14 cellular contexts compared by ENCODE assay signal in genomic region chr12:70002097-70002911, GRCh38.
DNase-seq lines count a peak whose midpoint lies in the region; ATAC-seq and TF ChIP-seq lines count a peak whose summit lies in the region.
"Had no signal": no experiment of that assay in that cellular context is flagged by ENCODE, and none has a peak within 500 bp of the region (broad histone marks: within the 10 kb centered on the region; RNA-seq: fewer than 3 reads in every experiment).

No MANE protein-coding gene starts in this region.

- no peaks in the 10 kb centered on the region for H3K79me1 ChIP-seq in mesenchymal stem cell (replicated peaks; ENCODE audit: low read length, poor library complexity, severe bottlenecking)

- H3K4me1 ChIP-seq in mesenchymal stem cell (ENCODE audit: control insufficient read depth, insufficient read depth, low read depth, low read length) = peaks cover 6% of the 10 kb centered on the region
- peaks cover 7% of the 10 kb centered on the region for H3K4me1 ChIP-seq in testis
- H3K4me1 ChIP-seq: BLaER1 had no signal

- no peak overlapping the region for H3K4ac ChIP-seq in mesenchymal stem cell (ENCODE audit: low read depth in 1 of 2, low read length in 2 of 2)

- peak; percentile 35 for DNase-seq in MG63
- DNase-seq in mesenchymal stem cell = peak; percentile 24
- DNase-seq in testis = peak; percentile 60
- no peak for DNase-seq in D341Med (ENCODE audit: low spot score)
- DNase-seq in 8988T = no peak
- DNase-seq in activated CD4-positive, alpha-beta T cell treated with anti-CD3 and anti-CD28 coated beads, Interleukin-2, amount 50 U/mL, for 48 hours = no peak
- DNase-seq: activated naive CD4-positive, alpha-beta T cell treated with anti-CD3 and anti-CD28 coated beads for 36 hours; DMS79 treated with DMSO at 0.1 percent for 48 hours; effector memory CD8-positive, alpha-beta T cell; SK-N-SH had no signal

- peak overlapping the region; percentile 5 to 61 for H3K18ac ChIP-seq in mesenchymal stem cell (ENCODE audit: low read depth in 1 of 2, low read length in 2 of 2)

- no peak overlapping the region for H2BK120ac ChIP-seq in mesenchymal stem cell (ENCODE audit: low read depth, low read length)

- peak overlapping the region in 1 of 2 experiments; percentile 45 for H2BK12ac ChIP-seq in mesenchymal stem cell (ENCODE audit: low read length in 2 of 2)

- H3K4me2 ChIP-seq in mesenchymal stem cell (ENCODE audit: low read length, poor library complexity, severe bottlenecking) = no peak overlapping the region
- H3K4me2 ChIP-seq: BLaER1, SK-N-SH had no signal

- ATAC-seq in esophagus mucosa = peak; percentile 46
- ATAC-seq in GM21825 (IDR thresholded peaks at IDR 0.05; ENCODE audit: unreplicated experiment) = no peak
- ATAC-seq: effector memory CD8-positive, alpha-beta T cell had no signal

- H4K8ac ChIP-seq in mesenchymal stem cell (ENCODE audit: low read length) = no peak overlapping the region

- no peak overlapping the region for H2AFZ ChIP-seq in mesenchymal stem cell (ENCODE audit: low read depth, low read length)

- H2BK15ac ChIP-seq in mesenchymal stem cell (ENCODE audit: low read depth, poor library complexity, severe bottlenecking) = no peak overlapping the region

- 78% methylated on average over 3 of the region's 3 CpGs for WGBS in mesenchymal stem cell
- WGBS in testis, 2 donors = 42 to 68% methylated on average over 3 of the region's 3 CpGs

- no peak overlapping the region for H3K23ac ChIP-seq in mesenchymal stem cell (ENCODE audit: low read length in 2 of 2)

- no peak overlapping the region for H4K91ac ChIP-seq in mesenchymal stem cell (ENCODE audit: low read length)

- TF ChIP-seq POLR2A in testis (IDR thresholded peaks at IDR 0.05) = no peak

- H3K36me3 ChIP-seq in MG63 (no peaks in the 10 kb centered on the region), mesenchymal stem cell (ENCODE audit: control insufficient read depth in 1 of 2, insufficient read depth in 2 of 2, low read depth in 1 of 2, low read length in 2 of 2) (no peaks in the 10 kb centered on the region), testis (ENCODE audit: low read depth, missing control alignments) (no peaks in the 10 kb centered on the region)
- H3K36me3 ChIP-seq: BLaER1 had no signal

- no peak overlapping the region for H3K14ac ChIP-seq in mesenchymal stem cell (ENCODE audit: low read length in 2 of 2)

- no peak for TF ChIP-seq CTCF in testis (IDR thresholded peaks at IDR 0.05)

- H3K27me3 ChIP-seq in MG63 (no peaks in the 10 kb centered on the region), mesenchymal stem cell (ENCODE audit: control insufficient read depth in 1 of 2, insufficient read depth in 1 of 2, low read length in 2 of 2) (no peaks in the 10 kb centered on the region), testis (no peaks in the 10 kb centered on the region)
- H3K27me3 ChIP-seq: BLaER1 had no signal

- H3K27ac ChIP-seq in mesenchymal stem cell (ENCODE audit: low read length, poor library complexity, severe bottlenecking) (peak overlapping the region; percentile 28), testis (peak overlapping the region in 1 of 2 donors; percentile 6)
- H3K27ac ChIP-seq: BLaER1, VCaP had no signal

- peaks cover 2% of the 10 kb centered on the region; the same call in 1 of the 2 replicates for H3K9me3 ChIP-seq in MG63
- no peaks in the 10 kb centered on the region for H3K9me3 ChIP-seq in mesenchymal stem cell (ENCODE audit: control insufficient read depth, low read length)
- no peaks in the 10 kb centered on the region for H3K9me3 ChIP-seq in testis
- H3K9me3 ChIP-seq: SK-N-SH had no signal

- no peak overlapping the region for H3K9ac ChIP-seq in mesenchymal stem cell (ENCODE audit: low read length)
- H3K9ac ChIP-seq: BLaER1, SK-N-SH had no signal

- no peak overlapping the region for H2BK5ac ChIP-seq in mesenchymal stem cell (ENCODE audit: low read depth, low read length, poor library complexity, severe bottlenecking)

- intact Hi-C loops in testis (cut with DNase I; ENCODE audit: low total_unique reads) = no loop called here

- no peak overlapping the region for H3K4me3 ChIP-seq in MG63
- no peak overlapping the region for H3K4me3 ChIP-seq in mesenchymal stem cell (ENCODE audit: insufficient read depth in 1 of 2, low read depth in 1 of 2, low read length in 2 of 2)
- H3K4me3 ChIP-seq in testis = no peak overlapping the region
- H3K4me3 ChIP-seq: BLaER1 had no signal

- no peak overlapping the region for H2AK5ac ChIP-seq in mesenchymal stem cell (ENCODE audit: low read length, severe bottlenecking)

Comparison
In these comparisons a context has a peak if more than half of its experiments do, and no peak if none do; other contexts are left out.
1. DNase-seq: peak in MG63 (single experiment), mesenchymal stem cell (single experiment) and testis (single experiment); none in D341Med (single experiment), 8988T (single experiment) and activated CD4-positive, alpha-beta T cell treated with anti-CD3 and anti-CD28 coated beads, Interleukin-2, amount 50 U/mL, for 48 hours (0 of 2).